ENCODE assay signal across 21 cellular contexts in the genomic region with DNA sequence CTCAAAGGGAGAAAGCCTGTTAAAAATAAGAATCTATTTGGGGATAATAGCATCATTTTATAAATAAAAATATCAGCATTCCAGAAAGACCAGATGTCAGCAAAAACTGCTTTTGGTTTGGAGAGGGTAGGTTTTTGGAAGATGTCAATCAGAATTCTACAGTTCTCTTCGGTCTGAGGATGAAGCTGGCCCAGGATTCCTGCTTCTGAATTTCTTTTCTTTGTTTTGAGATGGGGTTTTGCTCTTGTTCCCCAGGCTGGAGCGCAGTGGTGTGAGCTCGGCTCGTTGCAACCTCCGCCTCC. TPM values are rescaled to one million over a fixed set of nuclear protein-coding genes. Genes with fewer than 3 reads are reported as not detected.
DNase-seq lines count a peak whose midpoint lies in the region; ATAC-seq and TF ChIP-seq lines count a peak whose summit lies in the region.
"Had no signal": no experiment of that assay in that cellular context is flagged by ENCODE, and none has a peak within 500 bp of the region (broad histone marks: within the 10 kb centered on the region; RNA-seq: fewer than 3 reads in every experiment).

No MANE protein-coding gene starts in this region.

- H3K27me3 Mint-ChIP-seq in activated CD8-positive, alpha-beta T cell treated with anti-CD3 and anti-CD28 coated beads for 36 hours, result no peaks in the 10 kb centered on the region
- no peaks in the 10 kb centered on the region for H3K27me3 Mint-ChIP-seq in activated CD8-positive, alpha-beta T cell treated with anti-CD3 and anti-CD28 coated beads, Interleukin-2, amount 10 ng/mL, durations not matched to agents 7 days and 5 days (ENCODE audit: low read depth)
- no peaks in the 10 kb centered on the region for H3K27me3 Mint-ChIP-seq in memory B cell
- H3K27me3 Mint-ChIP-seq in type B pancreatic cell, result no peaks in the 10 kb centered on the region
- H3K27me3 Mint-ChIP-seq: T-helper 17 cell had no signal

- peaks cover 17% of the 10 kb centered on the region for H3K4me1 Mint-ChIP-seq in activated CD8-positive, alpha-beta T cell treated with anti-CD3 and anti-CD28 coated beads for 36 hours (ENCODE audit: low read depth)
- peaks cover 13% of the 10 kb centered on the region for H3K4me1 Mint-ChIP-seq in activated CD8-positive, alpha-beta T cell treated with anti-CD3 and anti-CD28 coated beads, Interleukin-2, amount 10 ng/mL, durations not matched to agents 7 days and 5 days (ENCODE audit: low read depth)
- peaks cover 21% of the 10 kb centered on the region for H3K4me1 Mint-ChIP-seq in memory B cell
- no peaks in the 10 kb centered on the region for H3K4me1 Mint-ChIP-seq in type B pancreatic cell (ENCODE audit: unreplicated experiment)
- H3K4me1 Mint-ChIP-seq: T-helper 17 cell had no signal

- H3K36me3 ChIP-seq in OCI-LY1 (ENCODE audit: insufficient read depth, low read length), result peaks cover 58% of the 10 kb centered on the region
- H3K36me3 ChIP-seq: SJSA1 had no signal

- ATAC-seq in activated CD8-positive, alpha-beta T cell treated with anti-CD3 and anti-CD28 coated beads for 36 hours, result no peak
- ATAC-seq in activated CD8-positive, alpha-beta T cell treated with anti-CD3 and anti-CD28 coated beads, Interleukin-2, amount 10 ng/mL, durations not matched to agents 7 days and 5 days, result no peak
- ATAC-seq in memory B cell (ENCODE audit: low read depth), result no peak
- ATAC-seq in GM21619 (IDR thresholded peaks at IDR 0.05; ENCODE audit: unreplicated experiment), result no peak
- ATAC-seq in GM19023 (IDR thresholded peaks at IDR 0.05; ENCODE audit: unreplicated experiment), result no peak

- H3K9me3 ChIP-seq in OCI-LY1 (ENCODE audit: low read length), result no peaks in the 10 kb centered on the region
- H3K9me3 ChIP-seq: SJSA1, tibial nerve had no signal

- no peak for DNase-seq in activated CD8-positive, alpha-beta T cell treated with anti-CD3 and anti-CD28 coated beads for 36 hours
- no peak for DNase-seq in activated CD8-positive, alpha-beta T cell treated with anti-CD3 and anti-CD28 coated beads, Interleukin-2, amount 10 ng/mL, durations not matched to agents 7 days and 5 days
- DNase-seq in memory B cell (ENCODE audit: low spot score in 2 of 2), result no peak
- no peak for DNase-seq in type B pancreatic cell (ENCODE audit: extremely low spot score, unreplicated experiment)
- no peak for DNase-seq in kidney tubule cell (ENCODE audit: low spot score)
- DNase-seq: activated CD4-positive, alpha-beta T cell treated with anti-CD3 and anti-CD28 coated beads, Interleukin-2, amount 50 U/mL, for 48 hours; activated gamma-delta T cell treated with Interleukin-2 at 50 U/mL for 16 hours; activated T-cell treated with anti-CD3 and anti-CD28 coated beads for 4 hours; amygdala; central memory CD4-positive, alpha-beta T cell; foreskin fibroblast; mammary epithelial cell; NCI-H187 treated with DMSO at 0.1 percent for 48 hours; NCI-H748 treated with DMSO at 0.1 percent for 48 hours; T-helper 17 cell had no signal

- no peak overlapping the region for H2AFZ ChIP-seq in OCI-LY1 (ENCODE audit: low read length)

- H3K27me3 ChIP-seq in OCI-LY1 (ENCODE audit: insufficient read depth, low read length), result no peaks in the 10 kb centered on the region
- H3K27me3 ChIP-seq: SJSA1, tibial nerve had no signal

- H3F3A ChIP-seq in OCI-LY1 (ENCODE audit: insufficient read depth, low read length), result no peaks in the 10 kb centered on the region

- H3K9me2 ChIP-seq in OCI-LY1 (ENCODE audit: low read depth, low read length), result no peaks in the 10 kb centered on the region

- H3K9me3 Mint-ChIP-seq in activated CD8-positive, alpha-beta T cell treated with anti-CD3 and anti-CD28 coated beads for 36 hours, result no peaks in the 10 kb centered on the region
- no peaks in the 10 kb centered on the region for H3K9me3 Mint-ChIP-seq in activated CD8-positive, alpha-beta T cell treated with anti-CD3 and anti-CD28 coated beads, Interleukin-2, amount 10 ng/mL, durations not matched to agents 7 days and 5 days (ENCODE audit: insufficient read depth)
- no peaks in the 10 kb centered on the region for H3K9me3 Mint-ChIP-seq in memory B cell
- H3K9me3 Mint-ChIP-seq in type B pancreatic cell, result no peaks in the 10 kb centered on the region

- no peaks in the 10 kb centered on the region for H3K36me3 Mint-ChIP-seq in activated CD8-positive, alpha-beta T cell treated with anti-CD3 and anti-CD28 coated beads for 36 hours (ENCODE audit: low read depth)
- no peaks in the 10 kb centered on the region for H3K36me3 Mint-ChIP-seq in activated CD8-positive, alpha-beta T cell treated with anti-CD3 and anti-CD28 coated beads, Interleukin-2, amount 10 ng/mL, durations not matched to agents 7 days and 5 days (ENCODE audit: low read depth)
- H3K36me3 Mint-ChIP-seq in memory B cell (peaks cover 9% of the 10 kb centered on the region), type B pancreatic cell (no peaks in the 10 kb centered on the region)

- no peaks in the 10 kb centered on the region for H4K20me1 ChIP-seq in OCI-LY1 (ENCODE audit: insufficient read depth, low read length)

- intact Hi-C loops in activated CD8-positive, alpha-beta T cell treated with anti-CD3 and anti-CD28 coated beads for 36 hours (cut with micrococcal nuclease), result no loop called here

- peak overlapping the region; percentile 90 for H3K27ac ChIP-seq in OCI-LY1 (ENCODE audit: low read depth, low read length, poor library complexity, severe bottlenecking)
- H3K27ac ChIP-seq: 22Rv1, SJSA1 had no signal

- POLR2A ChIA-PET in activated CD8-positive, alpha-beta T cell treated with anti-CD3 and anti-CD28 coated beads for 36 hours (lab: Charles Lee), result interaction anchor here (0.8 to 1.1 kb wide), 2 partner anchors 14 to 27 kb away, joined by 3 to 4 read pairs; no protein-coding TSS in a partner anchor
- POLR2A ChIA-PET in activated CD8-positive, alpha-beta T cell treated with anti-CD3 and anti-CD28 coated beads, Interleukin-2, amount 10 ng/mL, durations not matched to agents 7 days and 5 days (lab: Charles Lee), result no interaction called here

- H3K4me1 ChIP-seq in OCI-LY1 (ENCODE audit: insufficient read depth, low read length, severe bottlenecking), result peaks cover 36% of the 10 kb centered on the region

- H3K27ac Mint-ChIP-seq in activated CD8-positive, alpha-beta T cell treated with anti-CD3 and anti-CD28 coated beads for 36 hours, result peak overlapping the region; percentile 30
- no peak overlapping the region for H3K27ac Mint-ChIP-seq in activated CD8-positive, alpha-beta T cell treated with anti-CD3 and anti-CD28 coated beads, Interleukin-2, amount 10 ng/mL, durations not matched to agents 7 days and 5 days
- peak overlapping the region; percentile 94 for H3K27ac Mint-ChIP-seq in memory B cell
- peak overlapping the region; percentile 43 for H3K27ac Mint-ChIP-seq in type B pancreatic cell
- H3K27ac Mint-ChIP-seq: T-helper 17 cell had no signal

- no peaks in the 10 kb centered on the region for H3K79me2 ChIP-seq in OCI-LY1 (ENCODE audit: insufficient read depth, low read length)

- CTCF ChIA-PET in activated CD8-positive, alpha-beta T cell treated with anti-CD3 and anti-CD28 coated beads for 36 hours (lab: Charles Lee), result interaction anchor here (0.6 to 1.6 kb wide), 3 partner anchors 19 to 76 kb away, joined by 4 read pairs; no protein-coding TSS in a partner anchor
- CTCF ChIA-PET in activated CD8-positive, alpha-beta T cell treated with anti-CD3 and anti-CD28 coated beads, Interleukin-2, amount 10 ng/mL, durations not matched to agents 7 days and 5 days (lab: Charles Lee), result interaction anchor here (0.7 kb wide), 1 partner anchor 20 kb away, joined by 3 read pairs; no protein-coding TSS in a partner anchor

- H3K4me3 ChIP-seq in OCI-LY1 (ENCODE audit: low read depth, low read length, poor library complexity, severe bottlenecking), result peak overlapping the region; percentile 21
- H3K4me3 ChIP-seq: SJSA1, tibial nerve had no signal

- peak overlapping the region; percentile 63 for H3K9ac ChIP-seq in OCI-LY1 (ENCODE audit: low read length)

- H3K4me2 ChIP-seq in OCI-LY1 (ENCODE audit: low read length), result peak overlapping the region; percentile 58

- TF ChIP-seq CTCF in activated CD8-positive, alpha-beta T cell treated with anti-CD3 and anti-CD28 coated beads for 36 hours (IDR thresholded peaks at IDR 0.05), result no peak
- TF ChIP-seq CTCF in OCI-LY1 (IDR thresholded peaks at IDR 0.05; ENCODE audit: low read length) (no peak), type B pancreatic cell (conservative IDR thresholded peaks at IDR 0.05) (no peak)

- H3K4me3 Mint-ChIP-seq in activated CD8-positive, alpha-beta T cell treated with anti-CD3 and anti-CD28 coated beads for 36 hours, result no peak overlapping the region
- no peak overlapping the region for H3K4me3 Mint-ChIP-seq in activated CD8-positive, alpha-beta T cell treated with anti-CD3 and anti-CD28 coated beads, Interleukin-2, amount 10 ng/mL, durations not matched to agents 7 days and 5 days
- peak overlapping the region; percentile 27 for H3K4me3 Mint-ChIP-seq in memory B cell
- no peak overlapping the region for H3K4me3 Mint-ChIP-seq in type B pancreatic cell
- H3K4me3 Mint-ChIP-seq: T-helper 17 cell had no signal

RNA-seq across cellular contexts. Expression of gene PITPNA, which starts 31.0 kb away (rescaled TPM):
- total RNA-seq in activated CD8-positive, alpha-beta T cell treated with anti-CD3 and anti-CD28 coated beads for 36 hours, result 10 to 100 TPM; 31.7 to 34.4 TPM
- total RNA-seq in activated CD8-positive, alpha-beta T cell treated with anti-CD3 and anti-CD28 coated beads, Interleukin-2, amount 10 ng/mL, durations not matched to agents 7 days and 5 days, result 10 to 100 TPM; 44.6 to 47.3 TPM
- 64.5 and 76.1 TPM in 2 replicates for total RNA-seq in type B pancreatic cell (ENCODE audit: low replicate concordance)

RNA-seq across cellular contexts. Expression of gene SLC43A2, which starts 35.1 kb away (rescaled TPM):
- 1 to 10 TPM; 5.6 to 5.7 TPM for total RNA-seq in activated CD8-positive, alpha-beta T cell treated with anti-CD3 and anti-CD28 coated beads for 36 hours
- total RNA-seq in activated CD8-positive, alpha-beta T cell treated with anti-CD3 and anti-CD28 coated beads, Interleukin-2, amount 10 ng/mL, durations not matched to agents 7 days and 5 days, result under 1 TPM; 0.55 to 0.68 TPM
- 23.5 and 28.6 TPM in 2 replicates for total RNA-seq in type B pancreatic cell (ENCODE audit: low replicate concordance)

RNA-seq across cellular contexts. Expression of gene SCARF1, which starts 52.0 kb away (rescaled TPM):
- total RNA-seq in activated CD8-positive, alpha-beta T cell treated with anti-CD3 and anti-CD28 coated beads for 36 hours, result 1 to 10 TPM; 3.2 to 4.1 TPM
- 1 to 10 TPM; 4.5 to 5.3 TPM for total RNA-seq in activated CD8-positive, alpha-beta T cell treated with anti-CD3 and anti-CD28 coated beads, Interleukin-2, amount 10 ng/mL, durations not matched to agents 7 days and 5 days
- 0.97 and 1.3 TPM in 2 replicates for total RNA-seq in type B pancreatic cell (ENCODE audit: low replicate concordance)

RNA-seq across cellular contexts. Expression of gene RILP, which starts 56.1 kb away (rescaled TPM):
- total RNA-seq in activated CD8-positive, alpha-beta T cell treated with anti-CD3 and anti-CD28 coated beads for 36 hours, result 1 to 10 TPM; 5.3 to 6.1 TPM
- total RNA-seq in activated CD8-positive, alpha-beta T cell treated with anti-CD3 and anti-CD28 coated beads, Interleukin-2, amount 10 ng/mL, durations not matched to agents 7 days and 5 days, result 1 to 10 TPM; 6.2 to 6.5 TPM
- 5.9 and 6.4 TPM in 2 replicates for total RNA-seq in type B pancreatic cell (ENCODE audit: low replicate concordance)
